Comparison of ENCODE assay signal across 1 cellular context in the genomic region with DNA sequence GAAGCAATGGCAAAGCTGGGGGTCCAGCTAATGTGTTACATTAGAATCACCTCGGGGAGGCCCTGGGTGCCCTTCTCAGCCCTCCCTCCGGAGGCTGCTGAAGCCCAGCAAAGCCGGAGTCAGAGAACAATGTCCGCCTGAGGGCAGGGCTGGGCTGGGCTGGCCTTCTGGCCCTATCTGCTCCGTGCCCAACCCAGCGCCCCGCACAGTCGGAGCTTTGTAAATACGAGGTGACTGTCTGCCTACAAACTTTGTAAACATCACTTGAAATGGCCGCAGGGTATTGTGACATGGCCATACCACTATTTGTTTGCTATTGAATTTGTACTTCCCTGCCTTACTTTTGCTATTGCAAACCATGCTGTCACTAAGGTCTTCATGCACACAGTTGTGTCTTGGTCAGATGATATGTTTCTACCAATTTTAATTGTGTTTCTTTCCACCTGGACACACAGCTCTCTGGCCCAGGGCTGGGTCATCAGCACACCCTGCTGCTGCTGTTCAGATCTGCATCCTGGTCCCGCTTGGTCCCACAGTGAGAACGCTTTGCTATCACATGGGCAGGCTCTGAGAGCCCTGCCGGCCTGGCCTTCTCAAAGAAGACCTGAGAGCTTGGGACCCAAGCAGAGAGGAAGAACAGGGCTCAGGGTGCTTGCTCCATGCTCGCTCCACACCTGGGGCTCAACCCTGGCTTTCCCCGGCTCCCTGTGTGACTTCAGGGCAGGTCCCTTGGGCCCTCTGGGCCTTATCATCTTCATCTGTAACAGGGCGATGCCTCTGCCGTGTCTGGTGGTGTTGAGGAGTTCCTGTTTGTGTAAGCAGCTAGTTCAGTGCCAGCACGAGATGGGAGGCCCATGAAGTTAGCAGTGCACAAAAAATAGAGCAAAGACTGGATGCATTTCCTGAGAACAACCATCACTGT.
TF ChIP-seq lines count a peak whose summit lies in the region.

No MANE protein-coding gene starts in this region.

TF ChIP-seq in K562, 482 proteins besides CTCF, POLR2A, EP300 and RAD21:
- TF ChIP-seq, protein P1, sequence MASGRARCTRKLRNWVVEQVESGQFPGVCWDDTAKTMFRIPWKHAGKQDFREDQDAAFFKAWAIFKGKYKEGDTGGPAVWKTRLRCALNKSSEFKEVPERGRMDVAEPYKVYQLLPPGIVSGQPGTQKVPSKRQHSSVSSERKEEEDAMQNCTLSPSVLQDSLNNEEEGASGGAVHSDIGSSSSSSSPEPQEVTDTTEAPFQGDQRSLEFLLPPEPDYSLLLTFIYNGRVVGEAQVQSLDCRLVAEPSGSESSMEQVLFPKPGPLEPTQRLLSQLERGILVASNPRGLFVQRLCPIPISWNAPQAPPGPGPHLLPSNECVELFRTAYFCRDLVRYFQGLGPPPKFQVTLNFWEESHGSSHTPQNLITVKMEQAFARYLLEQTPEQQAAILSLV (tag; IDR thresholded peaks at IDR 0.05), result peak; percentile 78
- TF ChIP-seq NRF1 (conservative IDR thresholded peaks at IDR 0.05 in 1 of 2, IDR thresholded peaks at IDR 0.05 in 1 of 2) (peak in 1 of 2 experiments; percentile 15; a peak in 1 of 4 replicates), RCOR1 (IDR thresholded peaks at IDR 0.05; ENCODE audit: borderline replicate concordance in 1 of 2, low read depth in 2 of 2, low read length in 2 of 2) (peak in 1 of 2 experiments; percentile 10; a peak in 1 of 4 replicates), L3MBTL2 (IDR thresholded peaks at IDR 0.05) (peak; percentile 52; the same call in 1 of the 2 replicates), RNF2 (IDR thresholded peaks at IDR 0.05) (no peak), CTBP1 (IDR thresholded peaks at IDR 0.05; ENCODE audit: borderline replicate concordance) (0 out of 2 replicates have a peak, but pooled peaks have one; percentile 26), KAT2B (IDR thresholded peaks at IDR 0.05; ENCODE audit: low read depth, low read length) (no peak), CEBPB (tag; IDR thresholded peaks at IDR 0.05) (peak; percentile 99), TGIF2 (CRISPR knock-in tag; IDR thresholded peaks at IDR 0.05) (no peak), ZNF274 (IDR thresholded peaks at IDR 0.05; ENCODE audit: borderline replicate concordance, low read depth, low read length) (no peak), MAZ (CRISPR knock-in tag; conservative IDR thresholded peaks at IDR 0.05 in 1 of 2, IDR thresholded peaks at IDR 0.05 in 1 of 2) (0 out of 4 replicates have a peak, but pooled peaks of 1 of the 2 experiments have one; percentile 17), RFX7 (CRISPR knock-in tag; IDR thresholded peaks at IDR 0.05) (no peak), YY1 (IDR thresholded peaks at IDR 0.05; ENCODE audit: borderline replicate concordance in 1 of 3, control insufficient read depth in 1 of 3, extremely low read depth in 1 of 3, insufficient read depth in 3 of 3, insufficient read length in 1 of 3, insufficient replicate concordance in 2 of 3, low read depth in 1 of 3, low read length in 2 of 3) (peak in 1 of 3 experiments; percentile 39), POLR2G (IDR thresholded peaks at IDR 0.05; ENCODE audit: low read depth, low read length) (no peak), TEAD4 (IDR thresholded peaks at IDR 0.05; ENCODE audit: low read length) (0 out of 2 replicates have a peak, but pooled peaks have one; percentile 14), TEAD4 (CRISPR knock-in tag; IDR thresholded peaks at IDR 0.05; ENCODE audit: borderline replicate concordance) (no peak), SPI1 (IDR thresholded peaks at IDR 0.05; ENCODE audit: borderline replicate concordance, low read depth, low read length) (peak; percentile 50; the same call in 1 of the 2 replicates), TEAD1 (CRISPR knock-in tag; IDR thresholded peaks at IDR 0.05) (no peak), TAF1 (IDR thresholded peaks at IDR 0.05; ENCODE audit: control insufficient read depth, extremely low read depth, insufficient read depth, low read length, severe bottlenecking) (no peak), ETV1 (tag; conservative IDR thresholded peaks at IDR 0.05; ENCODE audit: low read depth) (0 out of 2 replicates have a peak, but pooled peaks have one; percentile 9), MYNN (IDR thresholded peaks at IDR 0.05) (peak; percentile 50; the same call in 1 of the 2 replicates), MYNN (CRISPR knock-in tag; IDR thresholded peaks at IDR 0.05) (no peak), CEBPG (CRISPR knock-in tag; IDR thresholded peaks at IDR 0.05) (peak; percentile 83), CEBPG (tag; conservative IDR thresholded peaks at IDR 0.05 in 1 of 2, IDR thresholded peaks at IDR 0.05 in 1 of 2) (peak; percentile 92 to 96), NFYB (IDR thresholded peaks at IDR 0.05; ENCODE audit: extremely low read depth, insufficient read length) (no peak), ZNF79 (CRISPR knock-in tag; IDR thresholded peaks at IDR 0.05; ENCODE audit: low read depth) (no peak), KAT8 (IDR thresholded peaks at IDR 0.05; ENCODE audit: low read depth) (no peak), FOXK2 (conservative IDR thresholded peaks at IDR 0.05 in 1 of 2, IDR thresholded peaks at IDR 0.05 in 1 of 2; ENCODE audit: low read depth in 2 of 2) (peak; percentile 57 to 73; a peak in 3 of 4 replicates), CXXC5 (CRISPR knock-in tag; IDR thresholded peaks at IDR 0.05) (no peak), FOXA3 (CRISPR knock-in tag; conservative IDR thresholded peaks at IDR 0.05 in 1 of 2, IDR thresholded peaks at IDR 0.05 in 1 of 2) (peak in 1 of 2 experiments; percentile 82; a peak in 2 of 4 replicates), ZNF146 (CRISPR knock-in tag; IDR thresholded peaks at IDR 0.05; ENCODE audit: unreplicated experiment) (no peak)
- TF ChIP-seq, protein P2, sequence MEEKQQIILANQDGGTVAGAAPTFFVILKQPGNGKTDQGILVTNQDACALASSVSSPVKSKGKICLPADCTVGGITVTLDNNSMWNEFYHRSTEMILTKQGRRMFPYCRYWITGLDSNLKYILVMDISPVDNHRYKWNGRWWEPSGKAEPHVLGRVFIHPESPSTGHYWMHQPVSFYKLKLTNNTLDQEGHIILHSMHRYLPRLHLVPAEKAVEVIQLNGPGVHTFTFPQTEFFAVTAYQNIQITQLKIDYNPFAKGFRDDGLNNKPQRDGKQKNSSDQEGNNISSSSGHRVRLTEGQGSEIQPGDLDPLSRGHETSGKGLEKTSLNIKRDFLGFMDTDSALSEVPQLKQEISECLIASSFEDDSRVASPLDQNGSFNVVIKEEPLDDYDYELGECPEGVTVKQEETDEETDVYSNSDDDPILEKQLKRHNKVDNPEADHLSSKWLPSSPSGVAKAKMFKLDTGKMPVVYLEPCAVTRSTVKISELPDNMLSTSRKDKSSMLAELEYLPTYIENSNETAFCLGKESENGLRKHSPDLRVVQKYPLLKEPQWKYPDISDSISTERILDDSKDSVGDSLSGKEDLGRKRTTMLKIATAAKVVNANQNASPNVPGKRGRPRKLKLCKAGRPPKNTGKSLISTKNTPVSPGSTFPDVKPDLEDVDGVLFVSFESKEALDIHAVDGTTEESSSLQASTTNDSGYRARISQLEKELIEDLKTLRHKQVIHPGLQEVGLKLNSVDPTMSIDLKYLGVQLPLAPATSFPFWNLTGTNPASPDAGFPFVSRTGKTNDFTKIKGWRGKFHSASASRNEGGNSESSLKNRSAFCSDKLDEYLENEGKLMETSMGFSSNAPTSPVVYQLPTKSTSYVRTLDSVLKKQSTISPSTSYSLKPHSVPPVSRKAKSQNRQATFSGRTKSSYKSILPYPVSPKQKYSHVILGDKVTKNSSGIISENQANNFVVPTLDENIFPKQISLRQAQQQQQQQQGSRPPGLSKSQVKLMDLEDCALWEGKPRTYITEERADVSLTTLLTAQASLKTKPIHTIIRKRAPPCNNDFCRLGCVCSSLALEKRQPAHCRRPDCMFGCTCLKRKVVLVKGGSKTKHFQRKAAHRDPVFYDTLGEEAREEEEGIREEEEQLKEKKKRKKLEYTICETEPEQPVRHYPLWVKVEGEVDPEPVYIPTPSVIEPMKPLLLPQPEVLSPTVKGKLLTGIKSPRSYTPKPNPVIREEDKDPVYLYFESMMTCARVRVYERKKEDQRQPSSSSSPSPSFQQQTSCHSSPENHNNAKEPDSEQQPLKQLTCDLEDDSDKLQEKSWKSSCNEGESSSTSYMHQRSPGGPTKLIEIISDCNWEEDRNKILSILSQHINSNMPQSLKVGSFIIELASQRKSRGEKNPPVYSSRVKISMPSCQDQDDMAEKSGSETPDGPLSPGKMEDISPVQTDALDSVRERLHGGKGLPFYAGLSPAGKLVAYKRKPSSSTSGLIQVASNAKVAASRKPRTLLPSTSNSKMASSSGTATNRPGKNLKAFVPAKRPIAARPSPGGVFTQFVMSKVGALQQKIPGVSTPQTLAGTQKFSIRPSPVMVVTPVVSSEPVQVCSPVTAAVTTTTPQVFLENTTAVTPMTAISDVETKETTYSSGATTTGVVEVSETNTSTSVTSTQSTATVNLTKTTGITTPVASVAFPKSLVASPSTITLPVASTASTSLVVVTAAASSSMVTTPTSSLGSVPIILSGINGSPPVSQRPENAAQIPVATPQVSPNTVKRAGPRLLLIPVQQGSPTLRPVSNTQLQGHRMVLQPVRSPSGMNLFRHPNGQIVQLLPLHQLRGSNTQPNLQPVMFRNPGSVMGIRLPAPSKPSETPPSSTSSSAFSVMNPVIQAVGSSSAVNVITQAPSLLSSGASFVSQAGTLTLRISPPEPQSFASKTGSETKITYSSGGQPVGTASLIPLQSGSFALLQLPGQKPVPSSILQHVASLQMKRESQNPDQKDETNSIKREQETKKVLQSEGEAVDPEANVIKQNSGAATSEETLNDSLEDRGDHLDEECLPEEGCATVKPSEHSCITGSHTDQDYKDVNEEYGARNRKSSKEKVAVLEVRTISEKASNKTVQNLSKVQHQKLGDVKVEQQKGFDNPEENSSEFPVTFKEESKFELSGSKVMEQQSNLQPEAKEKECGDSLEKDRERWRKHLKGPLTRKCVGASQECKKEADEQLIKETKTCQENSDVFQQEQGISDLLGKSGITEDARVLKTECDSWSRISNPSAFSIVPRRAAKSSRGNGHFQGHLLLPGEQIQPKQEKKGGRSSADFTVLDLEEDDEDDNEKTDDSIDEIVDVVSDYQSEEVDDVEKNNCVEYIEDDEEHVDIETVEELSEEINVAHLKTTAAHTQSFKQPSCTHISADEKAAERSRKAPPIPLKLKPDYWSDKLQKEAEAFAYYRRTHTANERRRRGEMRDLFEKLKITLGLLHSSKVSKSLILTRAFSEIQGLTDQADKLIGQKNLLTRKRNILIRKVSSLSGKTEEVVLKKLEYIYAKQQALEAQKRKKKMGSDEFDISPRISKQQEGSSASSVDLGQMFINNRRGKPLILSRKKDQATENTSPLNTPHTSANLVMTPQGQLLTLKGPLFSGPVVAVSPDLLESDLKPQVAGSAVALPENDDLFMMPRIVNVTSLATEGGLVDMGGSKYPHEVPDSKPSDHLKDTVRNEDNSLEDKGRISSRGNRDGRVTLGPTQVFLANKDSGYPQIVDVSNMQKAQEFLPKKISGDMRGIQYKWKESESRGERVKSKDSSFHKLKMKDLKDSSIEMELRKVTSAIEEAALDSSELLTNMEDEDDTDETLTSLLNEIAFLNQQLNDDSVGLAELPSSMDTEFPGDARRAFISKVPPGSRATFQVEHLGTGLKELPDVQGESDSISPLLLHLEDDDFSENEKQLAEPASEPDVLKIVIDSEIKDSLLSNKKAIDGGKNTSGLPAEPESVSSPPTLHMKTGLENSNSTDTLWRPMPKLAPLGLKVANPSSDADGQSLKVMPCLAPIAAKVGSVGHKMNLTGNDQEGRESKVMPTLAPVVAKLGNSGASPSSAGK (IDR thresholded peaks at IDR 0.05), result 0 out of 2 replicates have a peak, but pooled peaks have one; percentile 30
- TF ChIP-seq, protein P3, sequence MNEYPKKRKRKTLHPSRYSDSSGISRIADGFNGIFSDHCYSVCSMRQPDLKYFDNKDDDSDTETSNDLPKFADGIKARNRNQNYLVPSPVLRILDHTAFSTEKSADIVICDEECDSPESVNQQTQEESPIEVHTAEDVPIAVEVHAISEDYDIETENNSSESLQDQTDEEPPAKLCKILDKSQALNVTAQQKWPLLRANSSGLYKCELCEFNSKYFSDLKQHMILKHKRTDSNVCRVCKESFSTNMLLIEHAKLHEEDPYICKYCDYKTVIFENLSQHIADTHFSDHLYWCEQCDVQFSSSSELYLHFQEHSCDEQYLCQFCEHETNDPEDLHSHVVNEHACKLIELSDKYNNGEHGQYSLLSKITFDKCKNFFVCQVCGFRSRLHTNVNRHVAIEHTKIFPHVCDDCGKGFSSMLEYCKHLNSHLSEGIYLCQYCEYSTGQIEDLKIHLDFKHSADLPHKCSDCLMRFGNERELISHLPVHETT (CRISPR knock-in tag; conservative IDR thresholded peaks at IDR 0.05 in 1 of 2, IDR thresholded peaks at IDR 0.05 in 1 of 2), result 0 out of 4 replicates have a peak, but pooled peaks of 1 of the 2 experiments have one; percentile 37
- TF ChIP-seq, protein P4, sequence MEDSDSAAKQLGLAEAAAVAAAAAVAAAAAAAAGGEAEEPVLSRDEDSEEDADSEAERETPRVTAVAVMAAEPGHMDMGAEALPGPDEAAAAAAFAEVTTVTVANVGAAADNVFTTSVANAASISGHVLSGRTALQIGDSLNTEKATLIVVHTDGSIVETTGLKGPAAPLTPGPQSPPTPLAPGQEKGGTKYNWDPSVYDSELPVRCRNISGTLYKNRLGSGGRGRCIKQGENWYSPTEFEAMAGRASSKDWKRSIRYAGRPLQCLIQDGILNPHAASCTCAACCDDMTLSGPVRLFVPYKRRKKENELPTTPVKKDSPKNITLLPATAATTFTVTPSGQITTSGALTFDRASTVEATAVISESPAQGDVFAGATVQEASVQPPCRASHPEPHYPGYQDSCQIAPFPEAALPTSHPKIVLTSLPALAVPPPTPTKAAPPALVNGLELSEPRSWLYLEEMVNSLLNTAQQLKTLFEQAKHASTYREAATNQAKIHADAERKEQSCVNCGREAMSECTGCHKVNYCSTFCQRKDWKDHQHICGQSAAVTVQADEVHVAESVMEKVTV (CRISPR knock-in tag; IDR thresholded peaks at IDR 0.05), result 0 out of 2 replicates have a peak, but pooled peaks have one; percentile 4
